In genomic region chr18:25724997-25725396, GRCh38 we compare ENCODE assay signal across 17 cellular contexts.
"Had no signal": no experiment of that assay in that cellular context is flagged by ENCODE, and none has a peak within 500 bp of the region (broad histone marks: within the 10 kb centered on the region; RNA-seq: fewer than 3 reads in every experiment).

No MANE protein-coding gene starts in this region.

- H3K36me3 Mint-ChIP-seq: naive thymus-derived CD4-positive, alpha-beta T cell; type B pancreatic cell had no signal

- H3K27ac Mint-ChIP-seq: naive thymus-derived CD4-positive, alpha-beta T cell; type B pancreatic cell had no signal

- ATAC-seq: esophagus mucosa; left colon; left ventricle myocardium superior; naive thymus-derived CD4-positive, alpha-beta T cell had no signal

- DNase-seq: cortex of kidney; dorsolateral prefrontal cortex; effector CD8-positive, alpha-beta T cell; left colon; left ventricle myocardium superior; mesenchymal stem cell; naive thymus-derived CD4-positive, alpha-beta T cell; nucleus accumbens; ovary; sigmoid colon; stimulated activated CD4-positive, alpha-beta T cell treated with anti-CD3 and anti-CD28 coated beads, Interleukin-2, amount 100 ng/mL, for 24 hours; stimulated activated CD4-positive, alpha-beta T cell treated with anti-CD3 and anti-CD28 coated beads, Interleukin-4, amount 100 ng/mL, for 4 hours; stimulated activated naive CD4-positive, alpha-beta T cell treated with Interleukin-2 at 50 U/mL for 16 hours; thyroid gland had no signal

- H3K4me3 Mint-ChIP-seq: naive thymus-derived CD4-positive, alpha-beta T cell; neural progenitor cell; type B pancreatic cell had no signal

- H3K4me1 Mint-ChIP-seq: naive thymus-derived CD4-positive, alpha-beta T cell had no signal
